Comparison of ENCODE assay signal across 17 cellular contexts in genomic region chr5:153619706-153620105, GRCh38.
DNase-seq lines count a peak whose midpoint lies in the region; ATAC-seq, FAIRE-seq and TF ChIP-seq lines count a peak whose summit lies in the region.
"Had no signal": no experiment of that assay in that cellular context is flagged by ENCODE, and none has a peak within 500 bp of the region (broad histone marks: within the 10 kb centered on the region; RNA-seq: fewer than 3 reads in every experiment).

No MANE protein-coding gene starts in this region.

- no peak for TF ChIP-seq CTCF in MCF 10A (IDR thresholded peaks at IDR 0.05; ENCODE audit: unreplicated experiment)
- no peak for TF ChIP-seq CTCF in breast epithelium (IDR thresholded peaks at IDR 0.05)
- no peak for TF ChIP-seq CTCF in astrocyte (IDR thresholded peaks at IDR 0.05; ENCODE audit: insufficient read depth, low read depth, low read length)
- no peak for TF ChIP-seq CTCF in foreskin fibroblast (IDR thresholded peaks at IDR 0.05; ENCODE audit: low read depth, low read length)

- H3K27me3 Mint-ChIP-seq in MCF 10A (ENCODE audit: insufficient read depth, unreplicated experiment) (no peaks in the 10 kb centered on the region), astrocyte (ENCODE audit: low read depth, unreplicated experiment) (no peaks in the 10 kb centered on the region)

- no peaks in the 10 kb centered on the region for H3K79me2 ChIP-seq in astrocyte (ENCODE audit: insufficient read depth, low read length)

- H3K9me3 Mint-ChIP-seq in MCF 10A (ENCODE audit: unreplicated experiment) (no peaks in the 10 kb centered on the region), astrocyte (ENCODE audit: unreplicated experiment) (peaks cover 1% of the 10 kb centered on the region)

- H3K36me3 ChIP-seq in breast epithelium: no peaks in the 10 kb centered on the region
- no peaks in the 10 kb centered on the region for H3K36me3 ChIP-seq in astrocyte (ENCODE audit: insufficient read depth, low read length)
- H3K36me3 ChIP-seq: ovary had no signal

- H3K4me1 Mint-ChIP-seq in MCF 10A (ENCODE audit: insufficient read depth, unreplicated experiment) (peaks cover 25% of the 10 kb centered on the region), astrocyte (ENCODE audit: low read depth, unreplicated experiment) (peaks cover 34% of the 10 kb centered on the region)

- no peak for FAIRE-seq in astrocyte (lab: Jason Lieb, UNC)

- intact Hi-C loops in MCF 10A (cut with micrococcal nuclease): no loop called here
- intact Hi-C loops in breast epithelium (cut with DNase I; ENCODE audit: low total_unique reads): no loop called here

- peak overlapping the region; percentile 57 for H3K27ac Mint-ChIP-seq in MCF 10A (ENCODE audit: low read depth, unreplicated experiment)
- peak overlapping the region; percentile 94 for H3K27ac Mint-ChIP-seq in astrocyte (ENCODE audit: unreplicated experiment)

- H3K27me3 ChIP-seq in breast epithelium (no peaks in the 10 kb centered on the region), astrocyte (ENCODE audit: insufficient read depth, low read length) (no peaks in the 10 kb centered on the region)
- H3K27me3 ChIP-seq: ovary had no signal

- no peak for ATAC-seq in HG03521 (IDR thresholded peaks at IDR 0.05; ENCODE audit: unreplicated experiment)

- CTCF ChIA-PET in MCF 10A (lab: Yijun Ruan, JAX): no interaction called here

- H4K20me1 ChIP-seq in astrocyte (ENCODE audit: insufficient read depth, low read length): no peaks in the 10 kb centered on the region

- H3K27ac ChIP-seq in breast epithelium: no peak overlapping the region
- H3K27ac ChIP-seq in astrocyte (ENCODE audit: low read depth, low read length): peak overlapping the region; percentile 32
- H3K27ac ChIP-seq: ovary, PC-9 had no signal

- peak overlapping the region; percentile 1 for H2AFZ ChIP-seq in astrocyte (ENCODE audit: low read depth, low read length)
- H2AFZ ChIP-seq: PC-9 had no signal

- DNase-seq in MCF 10A (ENCODE audit: unreplicated experiment) (peak; percentile 16), breast epithelium (ENCODE audit: low spot score in 2 of 2) (no peak), astrocyte (ENCODE audit: low read depth) (peak; percentile 54), foreskin fibroblast (peak; percentile 87), NCI-H1436 (lab: John Stamatoyannopoulos, UW) (no peak), islet precursor cell (no peak)
- DNase-seq in activated CD8-positive, alpha-beta memory T cell treated with anti-CD3 and anti-CD28 coated beads, Interleukin-2, amount 50 U/mL, for 48 hours: no peak
- DNase-seq: 8988T, activated gamma-delta T cell, Calu3, midbrain, NCI-H1105 treated with DMSO at 0.1 percent for 48 hours, NCI-H510A, ovary, PC-9, substantia nigra had no signal

- H3K36me3 Mint-ChIP-seq in MCF 10A (ENCODE audit: insufficient read depth, unreplicated experiment): no peaks in the 10 kb centered on the region
- peaks cover 2% of the 10 kb centered on the region for H3K36me3 Mint-ChIP-seq in astrocyte (ENCODE audit: low read depth, unreplicated experiment)

- H3K9me3 ChIP-seq in breast epithelium: no peaks in the 10 kb centered on the region
- H3K9me3 ChIP-seq in astrocyte (ENCODE audit: insufficient read depth, low read depth, low read length): no peaks in the 10 kb centered on the region
- H3K9me3 ChIP-seq: ovary had no signal

- no peak overlapping the region for H3K9ac ChIP-seq in astrocyte (ENCODE audit: low read length)

- no peak for TF ChIP-seq POLR2A in breast epithelium (IDR thresholded peaks at IDR 0.05)

- H3K4me3 ChIP-seq in breast epithelium (no peak overlapping the region), astrocyte (ENCODE audit: insufficient read depth, low read depth, low read length) (no peak overlapping the region), foreskin fibroblast (ENCODE audit: low read depth in 1 of 2, low read length in 2 of 2) (no peak overlapping the region)
- H3K4me3 ChIP-seq: ovary, PC-9 had no signal

- peak overlapping the region; percentile 66 for H3K4me2 ChIP-seq in astrocyte (ENCODE audit: low read length)
- H3K4me2 ChIP-seq: PC-9 had no signal

- BruUV-seq in MCF 10A (replicated peaks; lab: Mats Ljungman, UMichigan): no TSS peak

- POLR2A ChIA-PET in MCF 10A (lab: Yijun Ruan, JAX): no interaction called here

- no peaks in the 10 kb centered on the region for H3K4me1 ChIP-seq in breast epithelium
- peaks cover 34% of the 10 kb centered on the region for H3K4me1 ChIP-seq in astrocyte (ENCODE audit: insufficient read depth, low read length)

- H3K4me3 Mint-ChIP-seq in MCF 10A (ENCODE audit: unreplicated experiment): no peak overlapping the region
- H3K4me3 Mint-ChIP-seq in astrocyte (ENCODE audit: unreplicated experiment): no peak overlapping the region

Comparison
In these comparisons a context has a peak if more than half of its experiments do, and no peak if none do; other contexts are left out.
1. DNase-seq: peak in MCF 10A (single experiment), astrocyte (single experiment) and foreskin fibroblast (2 of 2); none in breast epithelium (0 of 2), NCI-H1436 (single experiment), islet precursor cell (single experiment) and activated CD8-positive, alpha-beta memory T cell treated with anti-CD3 and anti-CD28 coated beads, Interleukin-2, amount 50 U/mL, for 48 hours (single experiment).